13 cellular contexts compared by ENCODE assay signal in the genomic region with DNA sequence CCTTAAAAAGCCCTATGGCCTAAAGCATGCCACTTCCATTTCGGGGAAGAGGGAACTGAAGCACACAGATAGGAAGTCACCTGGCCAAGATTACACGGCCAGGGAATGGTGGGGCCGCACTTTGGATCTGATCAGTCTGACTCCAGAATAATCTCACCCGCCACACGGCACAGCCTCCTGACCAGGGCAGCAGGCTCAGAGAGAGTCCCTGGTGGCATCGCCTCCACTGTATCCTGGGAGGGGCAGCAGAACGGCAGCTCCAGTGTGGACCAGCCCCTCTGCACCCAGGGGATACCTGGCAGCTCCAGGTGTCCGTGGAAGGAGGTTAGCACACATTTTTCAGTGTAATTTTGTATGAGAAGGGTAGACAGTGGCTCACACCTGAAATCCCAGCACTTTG. TPM values are rescaled to one million over a fixed set of nuclear protein-coding genes. Genes with fewer than 3 reads are reported as not detected.
DNase-seq lines count a peak whose midpoint lies in the region; ATAC-seq and TF ChIP-seq lines count a peak whose summit lies in the region.
"Had no signal": no experiment of that assay in that cellular context is flagged by ENCODE, and none has a peak within 500 bp of the region (broad histone marks: within the 10 kb centered on the region; RNA-seq: fewer than 3 reads in every experiment).

No MANE protein-coding gene starts in this region.

- peaks cover 6% of the 10 kb centered on the region for H3K36me3 Mint-ChIP-seq in chondrocyte (ENCODE audit: low read depth)

- H3K4ac ChIP-seq in neuronal stem cell (ENCODE audit: low read length), result no peak overlapping the region

- peak overlapping the region; percentile 49 for H3K18ac ChIP-seq in neuronal stem cell (ENCODE audit: low read length)

- H2BK15ac ChIP-seq in neuronal stem cell (ENCODE audit: low read length), result no peak overlapping the region

- peak; percentile 43 for DNase-seq in Right ventricle myocardium inferior (ENCODE audit: missing footprints)
- no peak for DNase-seq in left ventricle myocardium superior
- no peak for DNase-seq in chondrocyte (ENCODE audit: low spot score)
- DNase-seq in neuronal stem cell (ENCODE audit: low spot score), result no peak
- no peak for DNase-seq in stimulated activated CD8-positive, alpha-beta memory T cell treated with anti-CD3 and anti-CD28 coated beads, Interleukin-4, amount 100 ng/mL, for 48 hours
- DNase-seq: ACHN; CD4-positive, CD25-positive, alpha-beta regulatory T cell; DMS 273 treated with DMSO at 0.1 percent for 48 hours had no signal

- H2AFZ ChIP-seq in neuronal stem cell (ENCODE audit: low read length), result no peak overlapping the region

- no peak overlapping the region for H3K27ac ChIP-seq in neuronal stem cell (replicated peaks; ENCODE audit: low read length)
- H3K27ac ChIP-seq: BLaER1 treated with 17β-estradiol and CSF1 and Interleukin-3, amounts not matched to agents 10 nM and 100 nM; HL-60 had no signal

- no peak overlapping the region for H3K9ac ChIP-seq in neuronal stem cell (ENCODE audit: low read depth, low read length, poor library complexity)
- H3K9ac ChIP-seq: BLaER1 treated with 17β-estradiol and CSF1 and Interleukin-3, amounts not matched to agents 10 nM and 100 nM had no signal

- H2BK5ac ChIP-seq in neuronal stem cell (ENCODE audit: low read length), result peak overlapping the region; percentile 76

- intact Hi-C loops in Right ventricle myocardium inferior (cut with DNase I) (no loop called here), left ventricle myocardium superior (cut with micrococcal nuclease) (no loop called here)

- H2AK5ac ChIP-seq in neuronal stem cell (ENCODE audit: low read depth, low read length), result peak overlapping the region; percentile 33

- H3K27me3 ChIP-seq in neuronal stem cell (ENCODE audit: control insufficient read depth in 3 of 3, insufficient read depth in 3 of 3, low read depth in 1 of 3, low read length in 3 of 3), result no peaks in the 10 kb centered on the region
- H3K27me3 ChIP-seq: BLaER1 treated with 17β-estradiol and CSF1 and Interleukin-3, amounts not matched to agents 10 nM and 100 nM had no signal

- no peak overlapping the region for H3K14ac ChIP-seq in neuronal stem cell (ENCODE audit: low read length)

- no peak overlapping the region for H3K4me3 ChIP-seq in neuronal stem cell (ENCODE audit: low read length in 2 of 2)
- H3K4me3 ChIP-seq: BLaER1 treated with 17β-estradiol and CSF1 and Interleukin-3, amounts not matched to agents 10 nM and 100 nM had no signal

- no peak overlapping the region for H3K23ac ChIP-seq in neuronal stem cell (ENCODE audit: low read depth, low read length, poor library complexity)

- H3K27ac Mint-ChIP-seq in chondrocyte (ENCODE audit: unreplicated experiment), result peak overlapping the region; percentile 6
- H3K27ac Mint-ChIP-seq: CD4-positive, CD25-positive, alpha-beta regulatory T cell had no signal

- H3K4me2 ChIP-seq in neuronal stem cell (ENCODE audit: insufficient read depth, low read length, poor library complexity, severe bottlenecking), result no peak overlapping the region
- H3K4me2 ChIP-seq: BLaER1 treated with 17β-estradiol and CSF1 and Interleukin-3, amounts not matched to agents 10 nM and 100 nM had no signal

- no peak for ATAC-seq in Right ventricle myocardium inferior
- ATAC-seq in left ventricle myocardium superior, result no peak
- ATAC-seq in HG02852 (IDR thresholded peaks at IDR 0.05; ENCODE audit: unreplicated experiment), result no peak
- ATAC-seq in GM19395 (IDR thresholded peaks at IDR 0.05; ENCODE audit: unreplicated experiment), result no peak
- ATAC-seq: HCT116 had no signal

- H4K8ac ChIP-seq in neuronal stem cell (ENCODE audit: low read depth, low read length), result no peak overlapping the region

- no peaks in the 10 kb centered on the region for H3K27me3 Mint-ChIP-seq in chondrocyte (ENCODE audit: low read depth)
- H3K27me3 Mint-ChIP-seq: CD4-positive, CD25-positive, alpha-beta regulatory T cell had no signal

- peaks cover 58% of the 10 kb centered on the region for H3K4me1 Mint-ChIP-seq in chondrocyte (ENCODE audit: low read depth)
- H3K4me1 Mint-ChIP-seq: CD4-positive, CD25-positive, alpha-beta regulatory T cell had no signal

- TF ChIP-seq CTCF in chondrocyte (IDR thresholded peaks at IDR 0.05), result no peak

- H3K9me3 ChIP-seq in neuronal stem cell (replicated peaks in 1 of 2; ENCODE audit: control insufficient read depth in 2 of 2, insufficient read depth in 1 of 2, low read depth in 1 of 2, low read length in 2 of 2), result no peaks in the 10 kb centered on the region
- H3K9me3 ChIP-seq: BLaER1 treated with 17β-estradiol and CSF1 and Interleukin-3, amounts not matched to agents 10 nM and 100 nM had no signal

- peaks cover 2 to 13% of the 10 kb centered on the region in 2 donors for H3K4me1 ChIP-seq in neuronal stem cell (ENCODE audit: control insufficient read depth in 2 of 2, insufficient read depth in 1 of 2, low read depth in 1 of 2, low read length in 2 of 2)

- no peak overlapping the region for H2BK120ac ChIP-seq in neuronal stem cell (ENCODE audit: low read depth, low read length)

- peaks cover 24 to 50% of the 10 kb centered on the region in 2 donors for H3K36me3 ChIP-seq in neuronal stem cell (replicated peaks in 1 of 2; ENCODE audit: control insufficient read depth in 2 of 2, insufficient read depth in 2 of 2, low read length in 2 of 2)

- no CpG with 5 or more reads among the region's 8 CpGs for WGBS in neuronal stem cell (ENCODE audit: extremely low coverage in 2 of 2, insufficient read length in 2 of 2, insufficient replicate concordance in 1 of 2), 2 donors

- no peak overlapping the region for H4K91ac ChIP-seq in neuronal stem cell (ENCODE audit: low read depth, low read length, poor library complexity)

- H3K4me3 Mint-ChIP-seq in chondrocyte (ENCODE audit: unreplicated experiment), result no peak overlapping the region
- H3K4me3 Mint-ChIP-seq: CD4-positive, CD25-positive, alpha-beta regulatory T cell had no signal

- no peak overlapping the region for H2BK12ac ChIP-seq in neuronal stem cell (ENCODE audit: low read length)

- H3K9me3 Mint-ChIP-seq in chondrocyte (ENCODE audit: low read depth), result no peaks in the 10 kb centered on the region
- H3K9me3 Mint-ChIP-seq: CD4-positive, CD25-positive, alpha-beta regulatory T cell had no signal

- no peaks in the 10 kb centered on the region for H3K79me1 ChIP-seq in neuronal stem cell (ENCODE audit: low read depth, low read length)

RNA-seq across cellular contexts. Expression of a gene that starts 35.5 kb away (rescaled TPM):
- total RNA-seq in Right ventricle myocardium inferior (21.7 TPM), left ventricle myocardium superior (20.4 TPM), chondrocyte (35.6 to 40.3 TPM (median 37.9 TPM) in 3 replicates)
- polyA plus RNA-seq in neuronal stem cell (2013, experiment 1 of 2), result 24.7 TPM
- 23.1 TPM for polyA plus RNA-seq in neuronal stem cell (2013, experiment 2 of 2)
